30 cellular contexts compared by ENCODE assay signal in genomic region chr5:168531191-168531590, GRCh38. TPM values are rescaled to one million over a fixed set of nuclear protein-coding genes. Genes with fewer than 3 reads are reported as not detected.
"Had no signal": no experiment of that assay in that cellular context is flagged by ENCODE, and none has a peak within 500 bp of the region (broad histone marks: within the 10 kb centered on the region; RNA-seq: fewer than 3 reads in every experiment).

No MANE protein-coding gene starts in this region.

- DNase-seq: head of caudate nucleus; hippocampal formation; kidney glomerular epithelial cell; left cardiac atrium; left ventricle myocardium inferior; mesendoderm; midbrain; mucosa of descending colon; naive thymus-derived CD4-positive, alpha-beta T cell; pancreas; posterior cingulate gyrus; right cardiac atrium; stimulated activated CD4-positive, alpha-beta T cell treated with anti-CD3 and anti-CD28 coated beads, Interleukin-12 subunit alpha, Interleukin-12 subunit beta, amount 100 ng/mL, for 4 hours; stimulated activated CD4-positive, alpha-beta T cell treated with anti-CD3 and anti-CD28 coated beads, Interleukin-15, amount 100 ng/mL, for 24 hours; stimulated activated CD4-positive, alpha-beta T cell treated with anti-CD3 and anti-CD28 coated beads, Interleukin-2, amount 100 ng/mL, for 24 hours; stimulated activated CD4-positive, alpha-beta T cell treated with anti-CD3 and anti-CD28 coated beads, Interleukin-4, amount 100 ng/mL, for 1 hour; stimulated activated naive B cell treated with anti-CD40 and anti-IgM and Interleukin-4, amounts not matched to agents 10 μg/mL and 1 μg/mL and 100 μg/mL, for 72 hours; stimulated activated naive CD8-positive, alpha-beta T cell treated with anti-CD3 and anti-CD28 coated beads, Interleukin-15, Interleukin-2, amounts not matched to agents 100 U/mL and 50 U/mL, for 24 hours; stomach; testis; thyroid gland; transverse colon; upper lobe of right lung had no signal

- H3K36me3 ChIP-seq: left ventricle myocardium inferior, pancreas, prostate gland, stomach, thyroid gland, transverse colon, upper lobe of right lung had no signal

- H3K27ac Mint-ChIP-seq: naive thymus-derived CD4-positive, alpha-beta T cell; natural killer cell treated with Interleukin-12 subunit alpha and Interleukin-12 subunit beta and Interleukin-15 and Interleukin-18, amount 100 ng/mL, for 72 hours; stimulated activated naive B cell treated with anti-CD40 and anti-IgM and Interleukin-4, amounts not matched to agents 10 μg/mL and 1 μg/mL and 100 μg/mL, for 72 hours had no signal

- H3K9me3 ChIP-seq: left ventricle myocardium inferior, mucosa of descending colon, pancreas, prostate gland, testis, thyroid gland, transverse colon, upper lobe of right lung had no signal

- ATAC-seq: left cardiac atrium; mucosa of descending colon; naive thymus-derived CD4-positive, alpha-beta T cell; natural killer cell treated with Interleukin-12 subunit alpha and Interleukin-12 subunit beta and Interleukin-15 and Interleukin-18, amount 100 ng/mL, for 72 hours; pancreas; right cardiac atrium; sciatic nerve; stimulated activated naive B cell treated with anti-CD40 and anti-IgM and Interleukin-4, amounts not matched to agents 10 μg/mL and 1 μg/mL and 100 μg/mL, for 72 hours; stimulated activated naive CD8-positive, alpha-beta T cell treated with anti-CD3 and anti-CD28 coated beads, Interleukin-15, Interleukin-2, amounts not matched to agents 100 U/mL and 50 U/mL, for 24 hours; upper lobe of right lung had no signal

- H3K4me1 ChIP-seq: pancreas, prostate gland, thyroid gland, upper lobe of right lung had no signal

- H3K27me3 ChIP-seq: testis, thyroid gland had no signal

- H3K4me3 ChIP-seq: left ventricle myocardium inferior, lung, mucosa of descending colon, pancreas, prostate gland, skin epidermis, stomach, testis, thyroid gland, transverse colon, upper lobe of right lung had no signal

- H3K27ac ChIP-seq: left ventricle myocardium inferior, pancreas, prostate gland, skin epidermis, stomach, testis, thyroid gland, transverse colon, upper lobe of right lung had no signal

- FAIRE-seq: keratinocyte, pancreas, urothelium cell line had no signal

RNA-seq across cellular contexts. Expression of gene FBLL1, which starts 2.1 kb away (rescaled TPM):
- total RNA-seq: left ventricle myocardium inferior, right cardiac atrium, thyroid gland, upper lobe of right lung had no signal
- polyA plus RNA-seq: keratinocyte; naive thymus-derived CD4-positive, alpha-beta T cell had no signal
